Comparison of ENCODE assay signal across 9 cellular contexts in the genomic region with DNA sequence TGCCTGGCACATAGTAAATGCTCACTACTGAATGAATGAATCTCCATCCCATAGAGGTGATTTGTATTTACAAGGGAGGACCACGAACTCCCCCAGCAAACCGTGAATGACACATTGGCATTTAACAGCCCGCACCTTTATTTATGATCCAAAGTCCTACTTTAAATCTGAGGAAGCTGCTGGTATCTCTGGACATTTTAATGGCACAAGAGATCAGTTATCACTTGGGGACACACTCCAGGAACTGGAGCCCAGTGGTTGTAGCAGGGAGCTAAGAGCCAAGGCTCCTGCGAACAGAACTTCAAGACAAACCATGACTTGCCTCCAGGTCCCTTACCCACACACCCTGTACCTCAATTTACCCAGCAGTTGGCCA. TPM values are rescaled to one million over a fixed set of nuclear protein-coding genes. Genes with fewer than 3 reads are reported as not detected.
A peak's percentile ranks its signal among the peaks of the same experiment; 100 is the strongest.
DNase-seq lines count a peak whose midpoint lies in the region; ATAC-seq and TF ChIP-seq lines count a peak whose summit lies in the region.
"Had no signal": no experiment of that assay in that cellular context is flagged by ENCODE, and none has a peak within 500 bp of the region (broad histone marks: within the 10 kb centered on the region; RNA-seq: fewer than 3 reads in every experiment).

No MANE protein-coding gene starts in this region.

- no peaks in the 10 kb centered on the region for H3K27me3 ChIP-seq in H7 (ENCODE audit: control insufficient read depth, insufficient read depth, low read length)
- H3K27me3 ChIP-seq in skeletal muscle satellite cell (ENCODE audit: control insufficient read depth, insufficient read depth, low read length), result no peaks in the 10 kb centered on the region

- no peak for ATAC-seq in HG03139 (IDR thresholded peaks at IDR 0.05; ENCODE audit: unreplicated experiment)

- peak overlapping the region; percentile 84 for H3K9ac ChIP-seq in skeletal muscle satellite cell (ENCODE audit: low read depth, low read length)

- H3K36me3 ChIP-seq in H7 (replicated peaks; ENCODE audit: control insufficient read depth, insufficient read depth, low read length), result no peaks in the 10 kb centered on the region
- no peaks in the 10 kb centered on the region for H3K36me3 ChIP-seq in skeletal muscle satellite cell (ENCODE audit: insufficient read depth, low read length)

- peak overlapping the region; percentile 84; the same call in 1 of the 2 replicates for H3K4me3 ChIP-seq in H7 (ENCODE audit: insufficient read depth, low read depth, low read length)
- H3K4me3 ChIP-seq in fibroblast of the aortic adventitia (ENCODE audit: low read depth, low read length), result peak overlapping the region; percentile 80
- H3K4me3 ChIP-seq in skeletal muscle satellite cell (ENCODE audit: low read length), result peak overlapping the region; percentile 80

- H3K4me2 ChIP-seq in skeletal muscle satellite cell (ENCODE audit: low read length), result peak overlapping the region; percentile 98

- DNase-seq in H7 (no peak), fibroblast of the aortic adventitia (ENCODE audit: low read depth) (no peak), COLO829 (ENCODE audit: low spot score) (no peak)
- no peak for DNase-seq in effector CD8-positive, alpha-beta T cell (lab: John Stamatoyannopoulos, UW)
- DNase-seq in stimulated activated naive CD4-positive, alpha-beta T cell (lab: John Stamatoyannopoulos, UW), result no peak
- DNase-seq: NCI-H1694 treated with DMSO at 0.1 percent for 48 hours had no signal

- peak overlapping the region; percentile 86 for H3K27ac ChIP-seq in VCaP

- H3K4me1 ChIP-seq in skeletal muscle satellite cell (ENCODE audit: control insufficient read depth, insufficient read depth, low read length), result peaks cover 23% of the 10 kb centered on the region

- TF ChIP-seq CTCF in VCaP (conservative IDR thresholded peaks at IDR 0.05), result no peak
- TF ChIP-seq CTCF in fibroblast of the aortic adventitia (IDR thresholded peaks at IDR 0.05; ENCODE audit: insufficient read depth, low read length), result no peak

- no peaks in the 10 kb centered on the region for H3K9me3 ChIP-seq in skeletal muscle satellite cell (replicated peaks; ENCODE audit: low read length)

RNA-seq across cellular contexts. Expression of a gene that starts 1.2 kb away (rescaled TPM):
- total RNA-seq in H7 (2014; rRNA removed; shearing (Covaris generic)), result 78.8 and 80.7 TPM in 2 replicates
- total RNA-seq in fibroblast of the aortic adventitia (ENCODE audit: low replicate concordance), result 11.9 and 12.3 TPM in 2 replicates
- total RNA-seq in skeletal muscle satellite cell (2012; rRNA removed), result 10.0 and 11.7 TPM in 2 replicates

RNA-seq across cellular contexts. Expression of a gene that starts 34.4 kb away (rescaled TPM):
- total RNA-seq in H7 (2014; rRNA removed; shearing (Covaris generic)), result 20.9 and 34.9 TPM in 2 replicates
- total RNA-seq in fibroblast of the aortic adventitia (ENCODE audit: low replicate concordance), result 50.3 and 61.0 TPM in 2 replicates
- 30.1 and 32.2 TPM in 2 replicates for total RNA-seq in skeletal muscle satellite cell (2012; rRNA removed)

RNA-seq across cellular contexts. Expression of a gene that starts 34.4 kb away (rescaled TPM):
- total RNA-seq in H7 (2014; rRNA removed; shearing (Covaris generic)), result 5.7 and 6.4 TPM in 2 replicates
- 9.7 and 10.6 TPM in 2 replicates for total RNA-seq in fibroblast of the aortic adventitia (ENCODE audit: low replicate concordance)
- total RNA-seq in skeletal muscle satellite cell (2012; rRNA removed), result 8.6 and 9.2 TPM in 2 replicates
